1 cellular context compared by ENCODE assay signal in genomic region chr17:3771140-3771539, GRCh38.
TF ChIP-seq lines count a peak whose summit lies in the region.

No MANE protein-coding gene starts in this region.

TF ChIP-seq in HepG2, 621 proteins besides CTCF, POLR2A, EP300 and RAD21 (continued from another document):
- TF ChIP-seq ARID4A (CRISPR knock-in tag; IDR thresholded peaks at IDR 0.05; ENCODE audit: borderline replicate concordance) = peak; percentile 19; the same call in 1 of the 2 replicates
- TF ChIP-seq ZNF672 (CRISPR knock-in tag; IDR thresholded peaks at IDR 0.05) = no peak
- no peak for TF ChIP-seq MTF1 (CRISPR knock-in tag; IDR thresholded peaks at IDR 0.05)
- TF ChIP-seq SPEN (CRISPR knock-in tag; IDR thresholded peaks at IDR 0.05; ENCODE audit: low read depth) = no peak
- TF ChIP-seq ZNF34 (CRISPR knock-in tag; IDR thresholded peaks at IDR 0.05; ENCODE audit: borderline replicate concordance) = no peak
- TF ChIP-seq ZNF256 (CRISPR knock-in tag; conservative IDR thresholded peaks at IDR 0.05) = no peak
- no peak for TF ChIP-seq ZNF567 (CRISPR knock-in tag; IDR thresholded peaks at IDR 0.05; ENCODE audit: borderline replicate concordance)
- no peak for TF ChIP-seq ZBTB25 (CRISPR knock-in tag; IDR thresholded peaks at IDR 0.05)
- no peak for TF ChIP-seq ZNF432 (CRISPR knock-in tag; IDR thresholded peaks at IDR 0.05; ENCODE audit: borderline replicate concordance)
- no peak for TF ChIP-seq ZSCAN30 (CRISPR knock-in tag; IDR thresholded peaks at IDR 0.05)
- TF ChIP-seq NPAS2 (CRISPR knock-in tag; IDR thresholded peaks at IDR 0.05; ENCODE audit: borderline replicate concordance) = no peak
- no peak for TF ChIP-seq CEBPB (IDR thresholded peaks at IDR 0.05; ENCODE audit: borderline replicate concordance, low read depth, low read length)
- peak; percentile 71 for TF ChIP-seq BHLHE40 (IDR thresholded peaks at IDR 0.05; ENCODE audit: low read length)
- no peak for TF ChIP-seq ZNF282 (IDR thresholded peaks at IDR 0.05; ENCODE audit: partially characterized antibody)
- no peak for TF ChIP-seq ZBTB26 (CRISPR knock-in tag; IDR thresholded peaks at IDR 0.05; ENCODE audit: borderline replicate concordance)
- no peak for TF ChIP-seq ZSCAN21 (CRISPR knock-in tag; IDR thresholded peaks at IDR 0.05; ENCODE audit: borderline replicate concordance)
- no peak for TF ChIP-seq MED13 (CRISPR knock-in tag; IDR thresholded peaks at IDR 0.05)
- no peak for TF ChIP-seq AHR (CRISPR knock-in tag; IDR thresholded peaks at IDR 0.05)
- TF ChIP-seq HHEX (CRISPR knock-in tag; IDR thresholded peaks at IDR 0.05) = no peak
